Comparison of ENCODE assay signal across 1 cellular context in the genomic region with DNA sequence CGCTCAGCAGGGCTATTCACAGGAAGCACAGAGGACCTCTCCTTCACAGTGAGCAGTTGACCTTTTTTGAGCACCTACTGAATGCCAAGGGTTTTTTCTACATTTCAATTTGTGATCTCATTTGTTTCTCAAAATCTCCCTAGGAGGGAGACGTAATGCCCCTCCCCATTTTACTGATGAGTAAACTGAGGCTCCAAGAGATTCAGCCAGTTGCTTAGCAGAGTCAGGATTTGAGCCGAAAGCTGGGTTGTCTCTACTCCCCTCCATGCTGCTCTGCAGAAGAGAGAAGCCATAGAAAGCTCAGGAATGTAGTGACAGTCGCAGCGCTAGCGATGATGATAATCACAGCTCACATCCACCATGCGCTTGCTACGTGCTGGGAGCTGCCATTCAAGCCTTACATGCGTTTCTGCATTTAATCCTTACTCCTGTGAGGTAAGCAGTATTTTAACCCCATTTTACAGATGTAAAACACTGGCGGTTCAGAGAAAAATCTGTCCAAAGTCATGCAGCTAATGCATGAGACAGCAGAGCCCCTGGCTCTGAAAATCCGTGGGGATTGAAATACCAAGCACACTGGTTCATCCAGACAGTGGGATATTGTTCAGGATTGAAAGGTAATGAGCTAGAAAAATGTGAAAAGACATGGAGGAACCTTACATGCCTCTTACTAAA.
TF ChIP-seq lines count a peak whose summit lies in the region.

No MANE protein-coding gene starts in this region.

TF ChIP-seq in IMR-90, 13 proteins besides CTCF, POLR2A, EP300 and RAD21:
- TF ChIP-seq, protein P1, sequence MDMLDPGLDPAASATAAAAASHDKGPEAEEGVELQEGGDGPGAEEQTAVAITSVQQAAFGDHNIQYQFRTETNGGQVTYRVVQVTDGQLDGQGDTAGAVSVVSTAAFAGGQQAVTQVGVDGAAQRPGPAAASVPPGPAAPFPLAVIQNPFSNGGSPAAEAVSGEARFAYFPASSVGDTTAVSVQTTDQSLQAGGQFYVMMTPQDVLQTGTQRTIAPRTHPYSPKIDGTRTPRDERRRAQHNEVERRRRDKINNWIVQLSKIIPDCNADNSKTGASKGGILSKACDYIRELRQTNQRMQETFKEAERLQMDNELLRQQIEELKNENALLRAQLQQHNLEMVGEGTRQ (IDR thresholded peaks at IDR 0.05; ENCODE audit: low read depth, low read length): no peak
- TF ChIP-seq SMC3 (IDR thresholded peaks at IDR 0.05; ENCODE audit: low read depth, low read length): no peak
- no peak for TF ChIP-seq RFX5 (IDR thresholded peaks at IDR 0.05; ENCODE audit: low read depth, low read length)
- TF ChIP-seq MXI1 (IDR thresholded peaks at IDR 0.05; ENCODE audit: borderline replicate concordance, low read depth, low read length): no peak
- no peak for TF ChIP-seq FOS (IDR thresholded peaks at IDR 0.05; ENCODE audit: low read depth, low read length)
- no peak for TF ChIP-seq BHLHE40 (IDR thresholded peaks at IDR 0.05; ENCODE audit: low read depth, low read length)
- TF ChIP-seq CHD1 (IDR thresholded peaks at IDR 0.05; ENCODE audit: low read depth, low read length): no peak
- no peak for TF ChIP-seq MAFK (IDR thresholded peaks at IDR 0.05; ENCODE audit: low read depth, low read length)
- TF ChIP-seq NFE2L2 (IDR thresholded peaks at IDR 0.05; ENCODE audit: low read depth, low read length): no peak
- TF ChIP-seq MAZ (IDR thresholded peaks at IDR 0.05; ENCODE audit: borderline replicate concordance, low read depth, low read length): no peak
- no peak for TF ChIP-seq CEBPB (IDR thresholded peaks at IDR 0.05; ENCODE audit: low read depth, low read length)
- TF ChIP-seq, protein P2, sequence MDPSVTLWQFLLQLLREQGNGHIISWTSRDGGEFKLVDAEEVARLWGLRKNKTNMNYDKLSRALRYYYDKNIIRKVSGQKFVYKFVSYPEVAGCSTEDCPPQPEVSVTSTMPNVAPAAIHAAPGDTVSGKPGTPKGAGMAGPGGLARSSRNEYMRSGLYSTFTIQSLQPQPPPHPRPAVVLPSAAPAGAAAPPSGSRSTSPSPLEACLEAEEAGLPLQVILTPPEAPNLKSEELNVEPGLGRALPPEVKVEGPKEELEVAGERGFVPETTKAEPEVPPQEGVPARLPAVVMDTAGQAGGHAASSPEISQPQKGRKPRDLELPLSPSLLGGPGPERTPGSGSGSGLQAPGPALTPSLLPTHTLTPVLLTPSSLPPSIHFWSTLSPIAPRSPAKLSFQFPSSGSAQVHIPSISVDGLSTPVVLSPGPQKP (IDR thresholded peaks at IDR 0.05; ENCODE audit: borderline replicate concordance, low read depth, low read length): no peak
TF ChIP-seq in IMR-90: peak in this region for 0.
